Comparison of ENCODE assay signal across 1 cellular context in genomic region chr10:79093658-79094411, GRCh38.
A peak's percentile ranks its signal among the peaks of the same experiment; 100 is the strongest.
TF ChIP-seq lines count a peak whose summit lies in the region.

No MANE protein-coding gene starts in this region.

TF ChIP-seq in K562, 482 proteins besides CTCF, POLR2A, EP300 and RAD21 (continued from another document and continues in another):
- TF ChIP-seq ZBTB33 (CRISPR knock-in tag; IDR thresholded peaks at IDR 0.05) (0 out of 2 replicates have a peak, but pooled peaks have one; percentile 38), TFE3 (CRISPR knock-in tag; IDR thresholded peaks at IDR 0.05) (no peak), ETV1 (tag; conservative IDR thresholded peaks at IDR 0.05; ENCODE audit: low read depth) (no peak; the same call in 1 of the 2 replicates), ATF7 (IDR thresholded peaks at IDR 0.05) (peak; percentile 58; the same call in 1 of the 2 replicates), HDAC6 (IDR thresholded peaks at IDR 0.05; ENCODE audit: low read depth, low read length) (no peak), RREB1 (CRISPR knock-in tag; IDR thresholded peaks at IDR 0.05) (no peak), MAZ (CRISPR knock-in tag; conservative IDR thresholded peaks at IDR 0.05 in 1 of 2, IDR thresholded peaks at IDR 0.05 in 1 of 2) (peak; percentile 59 to 78), ZFP1 (CRISPR knock-in tag; IDR thresholded peaks at IDR 0.05) (0 out of 2 replicates have a peak, but pooled peaks have one; percentile 27), RAD51 (IDR thresholded peaks at IDR 0.05; ENCODE audit: borderline replicate concordance, low read depth) (no peak), BMI1 (IDR thresholded peaks at IDR 0.05; ENCODE audit: low read length) (no peak), KDM4B (IDR thresholded peaks at IDR 0.05; ENCODE audit: borderline replicate concordance in 2 of 2, low read depth in 1 of 2) (no peak), HSF4 (CRISPR knock-in tag; IDR thresholded peaks at IDR 0.05; ENCODE audit: borderline replicate concordance) (no peak), CREM (IDR thresholded peaks at IDR 0.05; ENCODE audit: low read depth) (peak; percentile 29; the same call in 1 of the 2 replicates), HOMEZ (CRISPR knock-in tag; IDR thresholded peaks at IDR 0.05) (0 out of 2 replicates have a peak, but pooled peaks have one; percentile 48), ZBTB40 (IDR thresholded peaks at IDR 0.05) (no peak; the same call in 1 of the 2 replicates), ZBTB40 (CRISPR knock-in tag; IDR thresholded peaks at IDR 0.05) (no peak), ZNF511 (CRISPR knock-in tag; IDR thresholded peaks at IDR 0.05) (no peak), MEF2D (tag; conservative IDR thresholded peaks at IDR 0.05; ENCODE audit: low read depth) (no peak), AFF4 (CRISPR knock-in tag; IDR thresholded peaks at IDR 0.05) (no peak), E2F4 (CRISPR knock-in tag; IDR thresholded peaks at IDR 0.05; ENCODE audit: low read depth) (no peak), MBD2 (IDR thresholded peaks at IDR 0.05; ENCODE audit: borderline replicate concordance, low read depth) (0 out of 2 replicates have a peak, but pooled peaks have one; percentile 32), CBX8 (IDR thresholded peaks at IDR 0.05; ENCODE audit: borderline replicate concordance, extremely low read depth, low read depth, low read length, poor library complexity, severe bottlenecking) (no peak), TEAD1 (CRISPR knock-in tag; IDR thresholded peaks at IDR 0.05) (0 out of 4 replicates have a peak, but pooled peaks of 1 of the 2 experiments have one; percentile 7), NR2C1 (IDR thresholded peaks at IDR 0.05) (no peak), NR2C1 (tag; IDR thresholded peaks at IDR 0.05) (peak; percentile 51; the same call in 1 of the 2 replicates), HNRNPUL1 (IDR thresholded peaks at IDR 0.05; ENCODE audit: low read length) (no peak)
